Comparison of ENCODE assay signal across 8 cellular contexts in genomic region chr9:136438909-136439549, GRCh38. TPM values are rescaled to one million over a fixed set of nuclear protein-coding genes. Genes with fewer than 3 reads are reported as not detected.
DNase-seq lines count a peak whose midpoint lies in the region; ATAC-seq and TF ChIP-seq lines count a peak whose summit lies in the region.

No MANE protein-coding gene starts in this region.

- no peaks in the 10 kb centered on the region for H3K27me3 ChIP-seq in esophagus (ENCODE audit: control insufficient read depth in 1 of 2, insufficient read depth in 2 of 2, low read length in 2 of 2)
- no peaks in the 10 kb centered on the region for H3K27me3 ChIP-seq in neural cell (ENCODE audit: insufficient read depth, low read depth, low read length)
- H3K27me3 ChIP-seq in testis = no peaks in the 10 kb centered on the region

- H3K36me3 ChIP-seq in esophagus (ENCODE audit: control insufficient read depth in 2 of 2, insufficient read depth in 2 of 2, low read length in 1 of 2) (peaks cover 19 to 37% of the 10 kb centered on the region in 2 donors), neural cell (ENCODE audit: insufficient read depth, low read length) (no peaks in the 10 kb centered on the region), testis (ENCODE audit: low read depth, missing control alignments) (peaks cover 3% of the 10 kb centered on the region)

- H3K9me2 ChIP-seq in neural cell (ENCODE audit: insufficient read depth, low read length) = no peaks in the 10 kb centered on the region

- no peak for TF ChIP-seq EP300 in neural cell (conservative IDR thresholded peaks at IDR 0.05; ENCODE audit: poor library complexity, severe bottlenecking)

- H3K9me3 ChIP-seq in esophagus (ENCODE audit: control insufficient read depth in 2 of 2, insufficient read depth in 1 of 2, low read depth in 1 of 2, low read length in 1 of 2) (no peaks in the 10 kb centered on the region), neural cell (ENCODE audit: low read length) (no peaks in the 10 kb centered on the region), testis (no peaks in the 10 kb centered on the region)

- peaks cover 32% of the 10 kb centered on the region for H3K79me2 ChIP-seq in neural cell (replicated peaks; ENCODE audit: insufficient read depth, low read length)

- TF ChIP-seq POLR2A in testis (IDR thresholded peaks at IDR 0.05) = no peak

- intact Hi-C loops in testis (cut with DNase I; ENCODE audit: low total_unique reads) = no loop called here

- no peak for TF ChIP-seq CTCF in neural cell (IDR thresholded peaks at IDR 0.05; ENCODE audit: poor library complexity, severe bottlenecking)
- no peak for TF ChIP-seq CTCF in testis (IDR thresholded peaks at IDR 0.05)

- peak; percentile 34 for ATAC-seq in GM21825 (IDR thresholded peaks at IDR 0.05; ENCODE audit: unreplicated experiment)

- H3K4me1 ChIP-seq in esophagus (ENCODE audit: control insufficient read depth in 2 of 2, insufficient read depth in 2 of 2, low read length in 1 of 2) (peaks cover 0 to 17% of the 10 kb centered on the region in 2 donors), testis (peaks cover 32% of the 10 kb centered on the region)

- DNase-seq in M059J (ENCODE audit: low read depth) (peak; percentile 46), testis (no peak), NCI-H2196 (lab: John Stamatoyannopoulos, UW; ENCODE audit: unreplicated experiment) (no peak)
- DNase-seq in activated CD8-positive, alpha-beta memory T cell treated with anti-CD3 and anti-CD28 coated beads, Interleukin-2, amount 50 U/mL, for 4 hours = peak; percentile 60

- TF ChIP-seq RAD21 in neural cell (conservative IDR thresholded peaks at IDR 0.05) = no peak

- peak overlapping the region; percentile 79 for H3K9ac ChIP-seq in neural cell (ENCODE audit: low read length)

- H3K4me3 ChIP-seq in GM08714 (ENCODE audit: low read length) (peak overlapping the region; percentile 88), esophagus (ENCODE audit: low read depth in 1 of 2, low read length in 2 of 2) (peak overlapping the region; percentile 76 to 91), neural cell (ENCODE audit: low read length) (peak overlapping the region; percentile 96), testis (peak overlapping the region; percentile 82 to 86)

- peak overlapping the region; percentile 44 to 77 for H3K27ac ChIP-seq in esophagus (ENCODE audit: low read depth in 2 of 2, low read length in 1 of 2)
- no peak overlapping the region for H3K27ac ChIP-seq in neural cell (ENCODE audit: low read length)
- H3K27ac ChIP-seq in testis = peak overlapping the region; percentile 52 to 87

- H4K20me1 ChIP-seq in neural cell (ENCODE audit: insufficient read depth) = no peaks in the 10 kb centered on the region

- H3K4me2 ChIP-seq in neural cell (ENCODE audit: low read length) = peak overlapping the region; percentile 73

- no peak overlapping the region for H2AFZ ChIP-seq in neural cell (ENCODE audit: low read depth, low read length)

- 1% methylated on average over 57 to 66 of the region's 66 CpGs for WGBS in esophagus, 2 donors
- 0 to 1% methylated on average over 2 to 50 of the region's 66 CpGs for WGBS in testis, 2 donors

- H3F3A ChIP-seq in neural cell (ENCODE audit: insufficient read depth, low read length, poor library complexity, severe bottlenecking) = no peaks in the 10 kb centered on the region

TF ChIP-seq in neural cell, 6 proteins besides CTCF, POLR2A, EP300 and RAD21:
- TF ChIP-seq SMC3 (conservative IDR thresholded peaks at IDR 0.05; ENCODE audit: poor library complexity) (no peak), REST (IDR thresholded peaks at IDR 0.05; ENCODE audit: borderline replicate concordance) (no peak), POLR2AphosphoS5 (IDR thresholded peaks at IDR 0.05) (no peak), MXI1 (conservative IDR thresholded peaks at IDR 0.05; ENCODE audit: poor library complexity, severe bottlenecking) (no peak), TAF1 (IDR thresholded peaks at IDR 0.05; ENCODE audit: low read depth) (no peak), EZH2 (IDR thresholded peaks at IDR 0.05; ENCODE audit: borderline replicate concordance, insufficient read depth, low read length, poor library complexity, severe bottlenecking) (no peak)

RNA-seq across cellular contexts. Expression of gene INPP5E, which starts 0.6 kb away (rescaled TPM):
- total RNA-seq in M059J (2014; rRNA removed; shearing (Covaris generic)) = 7.6 TPM in 2 replicates
- 10 to 100 TPM in 1 of 2 donors, 1 to 10 TPM in 1; 6.2 to 10.5 TPM for polyA plus RNA-seq in esophagus
- polyA plus RNA-seq in neural cell = 17.9 and 24.0 TPM in 2 replicates
- polyA minus RNA-seq in neural cell = 16.4 and 20.2 TPM in 2 replicates
- total RNA-seq in testis = 10 to 100 TPM; 32.2 to 38.0 TPM
- polyA plus RNA-seq in testis (ENCODE audit: insufficient read depth, low read depth, low replicate concordance) = 22.1 TPM

RNA-seq across cellular contexts. Expression of gene PMPCA, which starts 28.6 kb away (rescaled TPM):
- total RNA-seq in M059J (2014; rRNA removed; shearing (Covaris generic)) = 41.4 and 88.7 TPM in 2 replicates
- polyA plus RNA-seq in esophagus (10 to 100 TPM; 32.0 to 38.6 TPM), neural cell (61.3 and 62.6 TPM in 2 replicates), testis (ENCODE audit: insufficient read depth, low read depth, low replicate concordance) (78.4 TPM)
- polyA minus RNA-seq in neural cell = 38.7 and 43.9 TPM in 2 replicates
- total RNA-seq in testis = 10 to 100 TPM; 66.7 to 69.8 TPM

RNA-seq across cellular contexts. Expression of gene ENTR1, which starts 28.6 kb away (rescaled TPM):
- 42.3 and 64.2 TPM in 2 replicates for total RNA-seq in M059J (2014; rRNA removed; shearing (Covaris generic))
- polyA plus RNA-seq in esophagus (10 to 100 TPM; 20.1 to 24.2 TPM), neural cell (63.7 and 72.1 TPM in 2 replicates), testis (ENCODE audit: insufficient read depth, low read depth, low replicate concordance) (69.1 TPM)
- 23.8 and 32.4 TPM in 2 replicates for polyA minus RNA-seq in neural cell
- 10 to 100 TPM; 61.7 to 64.3 TPM for total RNA-seq in testis

RNA-seq across cellular contexts. Expression of gene SNAPC4, which starts 39.1 kb away (rescaled TPM):
- 3.0 and 8.1 TPM in 2 replicates for total RNA-seq in M059J (2014; rRNA removed; shearing (Covaris generic))
- polyA plus RNA-seq in esophagus (1 to 10 TPM; 3.5 to 6.6 TPM), neural cell (6.8 and 12.9 TPM in 2 replicates), testis (ENCODE audit: insufficient read depth, low read depth, low replicate concordance) (21.2 TPM)
- polyA minus RNA-seq in neural cell = 10.7 and 14.4 TPM in 2 replicates
- 10 to 100 TPM; 29.5 to 35.9 TPM for total RNA-seq in testis

RNA-seq across cellular contexts. Expression of gene SEC16A, which starts 43.8 kb away (rescaled TPM):
- 20.7 and 42.6 TPM in 2 replicates for total RNA-seq in M059J (2014; rRNA removed; shearing (Covaris generic))
- polyA plus RNA-seq in esophagus = 10 to 100 TPM; 24.3 to 32.9 TPM
- polyA plus RNA-seq in neural cell = 15.4 and 21.8 TPM in 2 replicates
- 21.2 and 23.7 TPM in 2 replicates for polyA minus RNA-seq in neural cell
- total RNA-seq in testis = 100 to 1,000 TPM in 1 of 2 donors, 10 to 100 TPM in 1; 90.4 to 103 TPM
- 67.8 TPM for polyA plus RNA-seq in testis (ENCODE audit: insufficient read depth, low read depth, low replicate concordance)

Comparison
In these comparisons a context has a peak if more than half of its experiments do, and no peak if none do; other contexts are left out.
1. DNase-seq: peak in M059J (single experiment) and activated CD8-positive, alpha-beta memory T cell treated with anti-CD3 and anti-CD28 coated beads, Interleukin-2, amount 50 U/mL, for 4 hours (single experiment); none in testis (single experiment) and NCI-H2196 (single experiment).
2. Peak in every context shown above with its lines, with median percentiles within 50 percentile points of each other: H3K4me3 ChIP-seq.